ENCODE assay signal across 1 cellular context in genomic region chr3:177350051-177350565, GRCh38.
TF ChIP-seq lines count a peak whose summit lies in the region.

No MANE protein-coding gene starts in this region.

TF ChIP-seq in HepG2, 621 proteins besides CTCF, POLR2A, EP300 and RAD21:
- no peak for TF ChIP-seq CHD2 (IDR thresholded peaks at IDR 0.05; ENCODE audit: low read depth, low read length)
- TF ChIP-seq TOE1 (CRISPR knock-in tag; IDR thresholded peaks at IDR 0.05), result no peak
